In the genomic region with DNA sequence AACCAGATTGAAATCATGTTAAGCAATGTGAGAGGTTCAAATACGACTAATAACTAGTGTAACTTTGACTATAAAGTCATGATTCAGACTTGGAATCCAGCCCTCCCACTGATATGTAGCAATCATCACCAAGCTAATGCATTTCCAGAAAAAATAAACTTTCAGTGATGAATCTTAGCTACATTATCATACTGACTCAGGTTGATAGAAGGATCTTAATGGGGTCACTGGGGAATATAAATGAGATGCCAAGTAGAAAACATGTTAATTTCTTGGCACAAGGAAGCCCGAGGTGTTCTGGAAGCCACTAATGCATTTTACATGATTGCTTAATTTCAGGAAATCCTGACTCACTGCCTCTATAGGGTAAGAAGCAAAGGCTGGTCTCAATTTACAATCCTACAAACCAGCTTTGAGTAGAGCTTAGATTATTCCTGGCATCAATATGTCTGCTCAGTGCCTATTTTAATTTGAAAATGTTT, we compare ENCODE assay signal across 12 cellular contexts.
DNase-seq lines count a peak whose midpoint lies in the region; ATAC-seq, FAIRE-seq and TF ChIP-seq lines count a peak whose summit lies in the region.
"Had no signal": no experiment of that assay in that cellular context is flagged by ENCODE, and none has a peak within 500 bp of the region (broad histone marks: within the 10 kb centered on the region; RNA-seq: fewer than 3 reads in every experiment).

No MANE protein-coding gene starts in this region.

- no peak for TF ChIP-seq CTCF in liver (IDR thresholded peaks at IDR 0.05; ENCODE audit: low read depth, low read length, missing input control)
- no peak for TF ChIP-seq CTCF in HepG2 (CRISPR knock-in tag; IDR thresholded peaks at IDR 0.05)
- TF ChIP-seq CTCF in Panc1 (IDR thresholded peaks at IDR 0.05): no peak
- TF ChIP-seq CTCF in fibroblast of mammary gland (conservative IDR thresholded peaks at IDR 0.05; ENCODE audit: control insufficient read depth, insufficient read depth, low read depth, low read length): no peak
- no peak for TF ChIP-seq CTCF in H9 (conservative IDR thresholded peaks at IDR 0.05)

- H3K27ac Mint-ChIP-seq in H9: no peak overlapping the region

- no peak overlapping the region for H2BK120ac ChIP-seq in H9 (ENCODE audit: low read depth, low read length, poor library complexity, severe bottlenecking)

- H4K20me1 ChIP-seq in HepG2 (ENCODE audit: insufficient read depth, low read length): no peaks in the 10 kb centered on the region
- H4K20me1 ChIP-seq in H9 (ENCODE audit: control insufficient read depth, insufficient read depth, insufficient read length): no peaks in the 10 kb centered on the region

- H3K79me1 ChIP-seq in H9 (ENCODE audit: insufficient read depth, low read depth, low read length, poor library complexity, severe bottlenecking): no peaks in the 10 kb centered on the region

- H2BK20ac ChIP-seq in H9 (ENCODE audit: low read depth, low read length, poor library complexity, severe bottlenecking): no peak overlapping the region

- TF ChIP-seq POLR2A in HepG2 (IDR thresholded peaks at IDR 0.05; ENCODE audit: insufficient read depth in 1 of 2, low read depth in 2 of 2, low read length in 2 of 2): no peak

- H3K23ac ChIP-seq in H9 (ENCODE audit: insufficient read length, low read depth, low read length): no peak overlapping the region

- DNase-seq in HepG2 (ENCODE audit: low spot score) (no peak), Panc1 (ENCODE audit: low read depth, low spot score) (peak; percentile 24), fibroblast of mammary gland (ENCODE audit: low read depth) (peak; percentile 99), mucosa of gallbladder (ENCODE audit: low spot score) (no peak), medulla oblongata (ENCODE audit: extremely low spot score) (no peak), 8988T (no peak), H9 (no peak)
- DNase-seq: COR-L47; effector CD4-positive, alpha-beta T cell; kidney; NCI-H446 treated with DMSO at 0.1 percent for 48 hours had no signal

- H3K27me3 Mint-ChIP-seq in H9 (ENCODE audit: low read depth): no peaks in the 10 kb centered on the region

- H3K4me3 ChIP-seq in liver (ENCODE audit: low read depth in 1 of 3, low read length in 3 of 3): no peak overlapping the region
- H3K4me3 ChIP-seq in HepG2 (replicated peaks in 1 of 3; ENCODE audit: insufficient read depth in 1 of 3, low read depth in 2 of 3, low read length in 3 of 3): no peak overlapping the region
- H3K4me3 ChIP-seq in Panc1 (ENCODE audit: low read depth in 2 of 2, low read length in 2 of 2): no peak overlapping the region
- no peak overlapping the region for H3K4me3 ChIP-seq in fibroblast of mammary gland (ENCODE audit: control insufficient read depth, low read depth, low read length)

- H3K4ac ChIP-seq in H9 (ENCODE audit: low read depth, low read length): no peak overlapping the region

- H3K56ac ChIP-seq in H9 (ENCODE audit: insufficient read length, low read depth, low read length): no peak overlapping the region

- H3K14ac ChIP-seq in H9 (ENCODE audit: insufficient read depth, low read length): no peak overlapping the region

- H3K79me2 ChIP-seq in HepG2 (ENCODE audit: insufficient read depth, low read length) (no peaks in the 10 kb centered on the region), H9 (ENCODE audit: insufficient read depth, low read length) (no peaks in the 10 kb centered on the region)

- no peak overlapping the region for H3T11ph ChIP-seq in H9 (ENCODE audit: low read length)

- H3K4me1 ChIP-seq in liver (ENCODE audit: control insufficient read depth in 4 of 4, insufficient read depth in 4 of 4, low read length in 3 of 4): no peaks in the 10 kb centered on the region
- peaks cover 18% of the 10 kb centered on the region for H3K4me1 ChIP-seq in HepG2 (ENCODE audit: insufficient read depth, low read length)
- no peaks in the 10 kb centered on the region for H3K4me1 ChIP-seq in Panc1 (ENCODE audit: control insufficient read depth, insufficient read depth, low read length)
- no peaks in the 10 kb centered on the region for H3K4me1 ChIP-seq in H9 (ENCODE audit: insufficient read depth, low read length)

- H3K4me1 Mint-ChIP-seq in H9: peaks cover 7 to 10% of the 10 kb centered on the region in 2 experiments

- H3K9me3 ChIP-seq in liver (ENCODE audit: control insufficient read depth in 4 of 4, low read length in 3 of 4) (no peaks in the 10 kb centered on the region), HepG2 (ENCODE audit: low read length) (no peaks in the 10 kb centered on the region), Panc1 (ENCODE audit: control insufficient read depth, insufficient read depth, low read depth, low read length) (no peaks in the 10 kb centered on the region), H9 (ENCODE audit: control insufficient read depth, low read depth, low read length) (no peaks in the 10 kb centered on the region)

- H3K27ac ChIP-seq in liver (ENCODE audit: low read depth in 1 of 2, low read length in 2 of 2) (peak overlapping the region in 1 of 2 donors; percentile 59), HepG2 (ENCODE audit: extremely low read length, insufficient read depth, low read length) (no peak overlapping the region), Panc1 (ENCODE audit: low read length) (no peak overlapping the region), H9 (ENCODE audit: insufficient read length, low read depth, low read length) (no peak overlapping the region)

- no peaks in the 10 kb centered on the region for H3K36me3 ChIP-seq in liver (ENCODE audit: control insufficient read depth in 4 of 4, insufficient read depth in 3 of 4, low read depth in 1 of 4, low read length in 3 of 4)
- H3K36me3 ChIP-seq in HepG2 (replicated peaks in 1 of 2; ENCODE audit: control insufficient read depth in 1 of 2, insufficient read depth in 2 of 2, low read length in 2 of 2): no peaks in the 10 kb centered on the region
- no peaks in the 10 kb centered on the region for H3K36me3 ChIP-seq in Panc1 (ENCODE audit: control insufficient read depth, insufficient read depth, low read length)

- H3K27me3 ChIP-seq in liver (ENCODE audit: control insufficient read depth in 4 of 4, insufficient read depth in 4 of 4, low read length in 3 of 4) (no peaks in the 10 kb centered on the region), HepG2 (ENCODE audit: control insufficient read depth in 1 of 2, insufficient read depth in 2 of 2, low read length in 2 of 2) (no peaks in the 10 kb centered on the region), Panc1 (ENCODE audit: control insufficient read depth, insufficient read depth, low read length) (no peaks in the 10 kb centered on the region), H9 (ENCODE audit: insufficient read depth, low read length) (no peaks in the 10 kb centered on the region)

- POLR2A ChIA-PET in HepG2 (lab: Yijun Ruan, JAX) (no interaction called here), Panc1 (lab: Charles Lee) (no interaction called here)

- TF ChIP-seq EP300 in HepG2 (IDR thresholded peaks at IDR 0.05; ENCODE audit: low read depth in 2 of 2, low read length in 2 of 2) (no peak), HepG2 (CRISPR knock-in tag; IDR thresholded peaks at IDR 0.05; ENCODE audit: borderline replicate concordance) (no peak)

- H4K91ac ChIP-seq in H9 (ENCODE audit: insufficient read length, low read depth, low read length): no peak overlapping the region

- H2BK12ac ChIP-seq in H9 (ENCODE audit: insufficient read length, low read depth, low read length): no peak overlapping the region

- BruUV-seq in HepG2 (replicated peaks; lab: Mats Ljungman, UMichigan) (no TSS peak), Panc1 (replicated peaks; lab: Mats Ljungman, UMichigan) (no TSS peak)

- intact Hi-C loops in HepG2 (cut with micrococcal nuclease; ENCODE audit: unreplicated experiment): no loop called here
- intact Hi-C loops in Panc1 (cut with micrococcal nuclease; ENCODE audit: unreplicated experiment): no loop called here

- ATAC-seq in HepG2 (no peak), Panc1 (no peak)

- in situ Hi-C loops in HepG2 (cut with HindIII; ENCODE audit: extremely low pct_ligation_motif_present, low pct_unique_long_range_greater_than_20kb) (no loop called here), Panc1 (cut with HindIII; ENCODE audit: low pct_unique_long_range_greater_than_20kb, low sequenced_read_pairs) (no loop called here)

- H4K5ac ChIP-seq in H9 (ENCODE audit: insufficient read length, low read depth, low read length): no peak overlapping the region

- H3K23me2 ChIP-seq in H9 (ENCODE audit: insufficient read length, low read depth, low read length, poor library complexity, severe bottlenecking): no peaks in the 10 kb centered on the region

- no peak for FAIRE-seq in HepG2 (lab: Jason Lieb, UNC)
- FAIRE-seq: kidney had no signal

- no peak overlapping the region for H2BK5ac ChIP-seq in H9 (ENCODE audit: insufficient read length, low read length)

- WGBS in liver: 21% methylated on average over 2 of the region's 2 CpGs
- 60% methylated on average over 2 of the region's 2 CpGs for WGBS in HepG2 (ENCODE audit: low lambda C conversion rate)
- WGBS in H9 (ENCODE audit: extremely low coverage, insufficient read length, low lambda C conversion rate): no CpG with 5 or more reads among the region's 2 CpGs

- no peak overlapping the region for H2BK15ac ChIP-seq in H9 (ENCODE audit: low read depth, low read length)

- no peak overlapping the region for H3K4me2 ChIP-seq in HepG2 (ENCODE audit: low read depth, low read length)
- no peak overlapping the region for H3K4me2 ChIP-seq in H9 (ENCODE audit: insufficient read depth, insufficient read length, low read length)

- H3K18ac ChIP-seq in H9 (ENCODE audit: insufficient read length, low read depth, low read length): no peak overlapping the region

- no peak overlapping the region for H3K4me3 Mint-ChIP-seq in H9

- no peaks in the 10 kb centered on the region for H3K9me3 Mint-ChIP-seq in H9

- CTCF ChIA-PET in HepG2 (lab: Yijun Ruan, JAX; ENCODE audit: low intra/inter-chr PET ratio, low total read pairs): no interaction called here
- CTCF ChIA-PET in Panc1 (lab: Charles Lee): no interaction called here

- no peak overlapping the region for H2AK5ac ChIP-seq in H9 (ENCODE audit: insufficient read length, low read length)

- H3K9ac ChIP-seq in liver (ENCODE audit: low read depth in 1 of 2, low read length in 2 of 2) (no peak overlapping the region), HepG2 (ENCODE audit: insufficient read depth, low read depth, low read length) (no peak overlapping the region), H9 (ENCODE audit: extremely low read depth, insufficient read length, low read length) (no peak overlapping the region)

- no peak overlapping the region for H4K8ac ChIP-seq in H9 (replicated peaks; ENCODE audit: insufficient read length, low read depth, low read length)

- no peak for TF ChIP-seq RAD21 in liver (IDR thresholded peaks at IDR 0.05)
- TF ChIP-seq RAD21 in HepG2 (CRISPR knock-in tag; IDR thresholded peaks at IDR 0.05): no peak

- H3K36me3 Mint-ChIP-seq in H9 (ENCODE audit: insufficient read depth in 1 of 3, low read depth in 3 of 3): no peaks in the 10 kb centered on the region

- H2AFZ ChIP-seq in HepG2 (ENCODE audit: low read length) (no peak overlapping the region), H9 (ENCODE audit: low read length) (no peak overlapping the region)

TF ChIP-seq in liver, 16 proteins besides CTCF, POLR2A, EP300 and RAD21 (continues in another document):
- no peak for TF ChIP-seq HNF4A (conservative IDR thresholded peaks at IDR 0.05)

TF ChIP-seq in HepG2, 621 proteins besides CTCF, POLR2A, EP300 and RAD21 (continues in another document):
- TF ChIP-seq TAF1 (CRISPR knock-in tag; IDR thresholded peaks at IDR 0.05) (no peak), ZNF75D (CRISPR knock-in tag; IDR thresholded peaks at IDR 0.05; ENCODE audit: borderline replicate concordance) (no peak), ZNF12 (CRISPR knock-in tag; IDR thresholded peaks at IDR 0.05) (no peak)

Comparison
In these comparisons a context has a peak if more than half of its experiments do, and no peak if none do; other contexts are left out.
1. DNase-seq: peak in Panc1 (single experiment) and fibroblast of mammary gland (single experiment); none in HepG2 (single experiment), mucosa of gallbladder (single experiment), medulla oblongata (single experiment), 8988T (single experiment) and H9 (single experiment).